In genomic region chr10:6275022-6275997, GRCh38 we compare ENCODE assay signal across 1 cellular context.
TF ChIP-seq lines count a peak whose summit lies in the region.

No MANE protein-coding gene starts in this region.

TF ChIP-seq in GM12878, 131 proteins besides CTCF, POLR2A, EP300 and RAD21 (continued from another document):
- TF ChIP-seq RUNX3 (IDR thresholded peaks at IDR 0.05; ENCODE audit: low read length) (peak; percentile 80), ZNF384 (IDR thresholded peaks at IDR 0.05; ENCODE audit: borderline replicate concordance, low read depth, low read length) (peak; percentile 45; the same call in 1 of the 2 replicates), CEBPZ (IDR thresholded peaks at IDR 0.05; ENCODE audit: low read depth, low read length) (no peak), NR2C2 (IDR thresholded peaks at IDR 0.05; ENCODE audit: borderline replicate concordance, control insufficient read depth, insufficient read length, low read depth) (no peak), PKNOX1 (IDR thresholded peaks at IDR 0.05) (peak; percentile 1; the same call in 1 of the 2 replicates), SP1 (IDR thresholded peaks at IDR 0.05; ENCODE audit: low read depth, low read length) (no peak), TBL1XR1 (IDR thresholded peaks at IDR 0.05; ENCODE audit: low read depth, low read length) (0 out of 2 replicates have a peak, but pooled peaks have one; percentile 47), SMC3 (IDR thresholded peaks at IDR 0.05; ENCODE audit: borderline replicate concordance, low read length) (no peak), SUPT20H (IDR thresholded peaks at IDR 0.05; ENCODE audit: borderline replicate concordance, control insufficient read depth, low read depth, low read length) (no peak)
